2 cellular contexts compared by ENCODE assay signal in the genomic region with DNA sequence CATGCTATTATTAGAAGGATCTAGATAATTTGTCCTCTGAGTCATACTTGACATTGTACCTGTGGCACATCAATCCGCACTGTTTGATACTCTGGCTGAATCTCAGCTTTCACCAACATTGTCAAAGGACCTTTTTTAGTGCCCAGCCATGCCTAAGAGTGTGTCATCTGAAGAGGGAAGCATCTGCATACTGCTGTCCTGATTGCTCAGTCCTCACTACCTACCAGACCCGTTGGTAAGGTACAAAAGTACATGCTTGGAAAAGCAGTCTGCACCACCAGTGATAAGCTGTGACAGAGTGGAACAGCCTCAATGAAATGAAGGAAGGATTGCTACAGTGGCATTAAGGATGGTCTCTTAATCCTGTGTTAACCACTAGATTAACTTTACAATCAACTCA.
A peak's percentile ranks its signal among the peaks of the same experiment; 100 is the strongest.
TF ChIP-seq lines count a peak whose summit lies in the region.

No MANE protein-coding gene starts in this region.

TF ChIP-seq in HepG2, 621 proteins besides CTCF, POLR2A, EP300 and RAD21:
- TF ChIP-seq, protein P1, sequence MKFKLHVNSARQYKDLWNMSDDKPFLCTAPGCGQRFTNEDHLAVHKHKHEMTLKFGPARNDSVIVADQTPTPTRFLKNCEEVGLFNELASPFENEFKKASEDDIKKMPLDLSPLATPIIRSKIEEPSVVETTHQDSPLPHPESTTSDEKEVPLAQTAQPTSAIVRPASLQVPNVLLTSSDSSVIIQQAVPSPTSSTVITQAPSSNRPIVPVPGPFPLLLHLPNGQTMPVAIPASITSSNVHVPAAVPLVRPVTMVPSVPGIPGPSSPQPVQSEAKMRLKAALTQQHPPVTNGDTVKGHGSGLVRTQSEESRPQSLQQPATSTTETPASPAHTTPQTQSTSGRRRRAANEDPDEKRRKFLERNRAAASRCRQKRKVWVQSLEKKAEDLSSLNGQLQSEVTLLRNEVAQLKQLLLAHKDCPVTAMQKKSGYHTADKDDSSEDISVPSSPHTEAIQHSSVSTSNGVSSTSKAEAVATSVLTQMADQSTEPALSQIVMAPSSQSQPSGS (CRISPR knock-in tag; IDR thresholded peaks at IDR 0.05): no peak
- 0 out of 2 replicates have a peak, but pooled peaks have one; percentile 40 for TF ChIP-seq ZNF251 (CRISPR knock-in tag; IDR thresholded peaks at IDR 0.05)
- TF ChIP-seq SCMH1 (CRISPR knock-in tag; IDR thresholded peaks at IDR 0.05; ENCODE audit: borderline replicate concordance): no peak

TF ChIP-seq in H1, 55 proteins besides CTCF, POLR2A, EP300 and RAD21:
- no peak for TF ChIP-seq SRF (IDR thresholded peaks at IDR 0.05; ENCODE audit: low read depth, low read length)
- TF ChIP-seq TBP (IDR thresholded peaks at IDR 0.05; ENCODE audit: low read depth, low read length): no peak
- no peak for TF ChIP-seq EZH2 (IDR thresholded peaks at IDR 0.05; ENCODE audit: low read depth, low read length, severe bottlenecking)
- TF ChIP-seq, protein P2, sequence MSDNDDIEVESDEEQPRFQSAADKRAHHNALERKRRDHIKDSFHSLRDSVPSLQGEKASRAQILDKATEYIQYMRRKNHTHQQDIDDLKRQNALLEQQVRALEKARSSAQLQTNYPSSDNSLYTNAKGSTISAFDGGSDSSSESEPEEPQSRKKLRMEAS (IDR thresholded peaks at IDR 0.05): no peak
- no peak for TF ChIP-seq BCL11A (IDR thresholded peaks at IDR 0.05; ENCODE audit: low read depth in 2 of 2, low read length in 2 of 2)
- TF ChIP-seq, protein P3, sequence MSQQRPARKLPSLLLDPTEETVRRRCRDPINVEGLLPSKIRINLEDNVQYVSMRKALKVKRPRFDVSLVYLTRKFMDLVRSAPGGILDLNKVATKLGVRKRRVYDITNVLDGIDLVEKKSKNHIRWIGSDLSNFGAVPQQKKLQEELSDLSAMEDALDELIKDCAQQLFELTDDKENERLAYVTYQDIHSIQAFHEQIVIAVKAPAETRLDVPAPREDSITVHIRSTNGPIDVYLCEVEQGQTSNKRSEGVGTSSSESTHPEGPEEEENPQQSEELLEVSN (IDR thresholded peaks at IDR 0.05): no peak
- TF ChIP-seq SAP30 (IDR thresholded peaks at IDR 0.05; ENCODE audit: insufficient read depth, insufficient replicate concordance, low read length): no peak
